ENCODE assay signal across 20 cellular contexts in the genomic region with DNA sequence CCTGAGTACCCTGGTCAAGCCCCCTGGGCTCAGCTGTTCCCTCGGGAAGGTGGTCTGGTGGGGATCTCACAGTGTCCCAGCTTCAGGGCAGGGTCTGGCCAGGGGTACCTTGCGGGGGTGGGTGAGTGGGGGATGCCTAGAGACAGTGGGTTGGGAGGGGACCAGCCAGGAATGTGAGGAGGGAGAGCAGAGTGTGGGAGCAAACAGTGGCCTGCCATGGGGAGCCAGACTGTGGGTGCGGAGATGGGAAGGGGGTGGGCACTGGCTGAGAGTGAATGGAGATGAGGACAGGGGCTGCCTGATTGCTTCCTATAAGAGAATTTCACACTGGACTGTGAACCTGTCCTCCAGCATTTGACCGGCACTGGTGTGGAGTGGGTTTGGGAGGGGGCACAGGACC.
"Had no signal": no experiment of that assay in that cellular context is flagged by ENCODE, and none has a peak within 500 bp of the region (broad histone marks: within the 10 kb centered on the region; RNA-seq: fewer than 3 reads in every experiment).

No MANE protein-coding gene starts in this region.

- H3K9me3 ChIP-seq: left lung, lower lobe of right lung, tibial nerve had no signal

- H3K36me3 Mint-ChIP-seq: memory B cell; mesothelial cell of epicardium; natural killer cell; stimulated activated effector memory CD8-positive, alpha-beta T cell treated with anti-CD3 and anti-CD28 coated beads, Interleukin-12 subunit alpha, Interleukin-12 subunit beta, amount 100 ng/mL, for 72 hours had no signal

- H3K4me1 ChIP-seq: left lung, lower lobe of right lung, tibial nerve had no signal

- H3K4me3 ChIP-seq: coronary artery, dorsolateral prefrontal cortex, left lung, lower lobe of right lung, smooth muscle cell, tibial nerve had no signal

- H3K4me1 Mint-ChIP-seq: memory B cell; natural killer cell; stimulated activated effector memory CD8-positive, alpha-beta T cell treated with anti-CD3 and anti-CD28 coated beads, Interleukin-12 subunit alpha, Interleukin-12 subunit beta, amount 100 ng/mL, for 72 hours had no signal

- H3K4me3 Mint-ChIP-seq: memory B cell; mesothelial cell of epicardium; natural killer cell; stimulated activated effector memory CD8-positive, alpha-beta T cell treated with anti-CD3 and anti-CD28 coated beads, Interleukin-12 subunit alpha, Interleukin-12 subunit beta, amount 100 ng/mL, for 72 hours; stimulated activated naive CD8-positive, alpha-beta T cell treated with anti-CD3 and anti-CD28 coated beads, Interleukin-15, Interleukin-2, amounts not matched to agents 100 ng/mL and 50 ng/mL, for 24 hours had no signal

- H3K27ac Mint-ChIP-seq: memory B cell; mesothelial cell of epicardium; natural killer cell; stimulated activated naive CD8-positive, alpha-beta T cell treated with anti-CD3 and anti-CD28 coated beads, Interleukin-15, Interleukin-2, amounts not matched to agents 100 ng/mL and 50 ng/mL, for 24 hours had no signal

- H3K36me3 ChIP-seq: left lung, lower lobe of right lung, tibial nerve had no signal

- H3K9me3 Mint-ChIP-seq: memory B cell; mesothelial cell of epicardium; natural killer cell; stimulated activated effector memory CD8-positive, alpha-beta T cell treated with anti-CD3 and anti-CD28 coated beads, Interleukin-12 subunit alpha, Interleukin-12 subunit beta, amount 100 ng/mL, for 72 hours; stimulated activated naive CD8-positive, alpha-beta T cell treated with anti-CD3 and anti-CD28 coated beads, Interleukin-15, Interleukin-2, amounts not matched to agents 100 ng/mL and 50 ng/mL, for 24 hours had no signal

- DNase-seq: caudate nucleus; effector CD8-positive, alpha-beta T cell; foreskin melanocyte; head of caudate nucleus; hippocampal formation; kidney glomerular epithelial cell; left lung; lower lobe of right lung; natural killer cell; right cardiac atrium; stimulated activated CD4-positive, alpha-beta T cell treated with anti-CD3 and anti-CD28 coated beads, Interleukin-4, amount 100 ng/mL, for 1 hour; stimulated activated CD8-positive, alpha-beta memory T cell treated with anti-CD3 and anti-CD28 coated beads, Interleukin-4, amount 100 ng/mL, for 48 hours had no signal

- H3K27ac ChIP-seq: coronary artery, dorsolateral prefrontal cortex, left lung, lower lobe of right lung, tibial nerve had no signal

- ATAC-seq: left lung; lower lobe of right lung; natural killer cell; right cardiac atrium; stimulated activated effector memory CD8-positive, alpha-beta T cell treated with anti-CD3 and anti-CD28 coated beads, Interleukin-12 subunit alpha, Interleukin-12 subunit beta, amount 100 ng/mL, for 72 hours had no signal
